11 cellular contexts compared by ENCODE assay signal in genomic region chrX:86421771-86422170, GRCh38.
"Had no signal": no experiment of that assay in that cellular context is flagged by ENCODE, and none has a peak within 500 bp of the region (broad histone marks: within the 10 kb centered on the region; RNA-seq: fewer than 3 reads in every experiment).

No MANE protein-coding gene starts in this region.

- H3K4me2 ChIP-seq: GM23338 had no signal

- ATAC-seq: GM23338, HCT116 had no signal

- DNase-seq: GM23248, GOT3, H7, H9, HCEC 1CT, HFFc6 had no signal

- H3K9ac ChIP-seq: GM23248 had no signal

- H2AFZ ChIP-seq: GM23248, GM23338 had no signal

- H3K4me3 ChIP-seq: GM23248, GM23338, HAP-1 had no signal

- H3K27ac ChIP-seq: GM23248 had no signal

- H3K9me3 ChIP-seq: HAP-1 had no signal

- H3K36me3 ChIP-seq: HAP-1 had no signal

- FAIRE-seq: H1, H54 had no signal

- H3K4me1 ChIP-seq: HAP-1 had no signal
